20 cellular contexts compared by ENCODE assay signal in the genomic region with DNA sequence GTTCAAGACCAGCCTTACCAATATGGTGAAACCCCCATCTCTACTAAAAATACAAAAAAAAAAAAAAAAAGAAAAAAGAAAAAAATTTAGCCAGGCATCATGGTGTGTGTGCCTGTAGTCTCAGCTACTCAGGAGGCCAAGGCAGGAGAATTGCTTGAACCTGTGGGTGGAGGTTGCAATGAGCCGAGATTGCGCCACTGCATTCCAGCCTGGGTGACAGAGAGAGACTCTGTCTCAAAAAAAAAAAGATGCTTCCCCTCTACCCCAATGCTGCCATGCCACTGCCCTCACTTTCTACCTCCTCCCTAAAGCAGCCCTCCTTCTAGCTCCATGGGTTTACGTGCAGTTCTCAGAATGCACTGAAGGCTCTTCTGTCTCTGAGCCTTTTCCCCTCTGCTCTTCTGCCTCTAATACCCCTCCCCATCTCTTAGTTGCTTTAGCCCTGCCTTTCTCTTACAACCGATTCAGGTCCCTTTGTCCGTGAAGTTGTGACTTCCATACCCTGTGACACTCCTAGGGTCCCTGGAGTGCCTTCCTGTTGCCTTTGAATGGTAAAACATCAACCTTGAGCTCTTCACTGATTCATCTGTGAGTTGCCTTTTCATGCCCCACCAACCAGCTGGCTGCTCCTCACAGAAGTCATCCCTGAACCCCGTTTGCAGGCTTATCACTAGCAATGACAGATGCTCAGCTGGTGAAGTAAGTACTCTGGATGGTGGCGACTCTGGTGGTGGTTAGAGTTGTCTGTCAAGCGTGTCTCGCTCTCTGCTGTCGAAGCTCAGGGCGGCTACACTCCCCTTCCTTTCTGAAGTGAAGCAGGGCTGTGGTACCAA.
"Had no signal": no experiment of that assay in that cellular context is flagged by ENCODE, and none has a peak within 500 bp of the region (broad histone marks: within the 10 kb centered on the region; RNA-seq: fewer than 3 reads in every experiment).

No MANE protein-coding gene starts in this region.

- DNase-seq: activated CD4-positive, alpha-beta memory T cell treated with anti-CD3 and anti-CD28 coated beads for 36 hours; activated CD4-positive, alpha-beta T cell treated with anti-CD3 and anti-CD28 coated beads for 48 hours; activated gamma-delta T cell; activated naive CD8-positive, alpha-beta T cell treated with anti-CD3 and anti-CD28 coated beads for 36 hours; activated T-cell treated with anti-CD3 and anti-CD28 coated beads for 4 hours; central memory CD4-positive, alpha-beta T cell; dorsolateral prefrontal cortex; heart right ventricle; islet precursor cell; left colon; nucleus accumbens; small intestine; stimulated activated CD4-positive, alpha-beta T cell treated with anti-CD3 and anti-CD28 coated beads, Interleukin-2, amount 100 ng/mL, for 24 hours; stomach; T-helper 17 cell; uterus had no signal

- H3K9me3 ChIP-seq: heart right ventricle, stomach, suprapubic skin, tibial nerve, uterus had no signal

- H3K27ac ChIP-seq: heart right ventricle, stomach, suprapubic skin, tibial nerve, uterus had no signal

- H3K36me3 ChIP-seq: heart right ventricle, stomach, suprapubic skin, tibial nerve, uterus had no signal

- H3K27me3 ChIP-seq: dorsolateral prefrontal cortex, stomach, suprapubic skin, tibial nerve, uterus had no signal

- ATAC-seq: heart right ventricle; left colon; sciatic nerve; stimulated activated effector memory CD8-positive, alpha-beta T cell treated with anti-CD3 and anti-CD28 coated beads, Interleukin-12 subunit alpha, Interleukin-12 subunit beta, amount 100 ng/mL, for 72 hours; T-helper 17 cell had no signal

- H3K4me3 ChIP-seq: heart right ventricle, stomach, suprapubic skin, tibial nerve, uterus had no signal

- H3K4me1 ChIP-seq: heart right ventricle, stomach, suprapubic skin, tibial nerve, uterus had no signal
